20 cellular contexts compared by ENCODE assay signal in genomic region chr4:40378619-40379018, GRCh38. TPM values are rescaled to one million over a fixed set of nuclear protein-coding genes. Genes with fewer than 3 reads are reported as not detected.
"Had no signal": no experiment of that assay in that cellular context is flagged by ENCODE, and none has a peak within 500 bp of the region (broad histone marks: within the 10 kb centered on the region; RNA-seq: fewer than 3 reads in every experiment).

No MANE protein-coding gene starts in this region.

- H3K36me3 ChIP-seq: ascending aorta, cardiac muscle cell had no signal

- H3K27me3 ChIP-seq: ascending aorta, body of pancreas, cardiac muscle cell had no signal

- H3K9me3 ChIP-seq: ascending aorta, body of pancreas had no signal

- DNase-seq: activated CD4-positive, alpha-beta T cell treated with anti-CD3 and anti-CD28 coated beads for 4 hours; activated CD8-positive, alpha-beta memory T cell treated with anti-CD3 and anti-CD28 coated beads, Interleukin-2, amount 50 U/mL, for 4 hours; activated CD8-positive, alpha-beta T cell treated with anti-CD3 and anti-CD28 coated beads for 36 hours; activated naive CD4-positive, alpha-beta T cell; activated T-cell treated with anti-CD3 and anti-CD28 coated beads, Interleukin-2, amount 50 U/mL, for 72 hours; amniotic stem cell; body of pancreas; cerebellar nuclear complex; Kasumi-1; NCI-H1105 treated with DMSO at 0.1 percent for 48 hours; NCI-H1436 treated with DMSO at 0.1 percent for 48 hours; NCI-H187; NCI-H2081; NCI-H446; NCI-H524; SHP77 had no signal

- H3K27ac ChIP-seq: ascending aorta, body of pancreas, cardiac muscle cell had no signal

- H3K4me1 ChIP-seq: ascending aorta had no signal

- H3K4me3 ChIP-seq: ascending aorta, body of pancreas, cardiac muscle cell had no signal

- ATAC-seq: activated CD8-positive, alpha-beta T cell treated with anti-CD3 and anti-CD28 coated beads for 36 hours had no signal

- FAIRE-seq: RCC 7860 had no signal

RNA-seq across cellular contexts. Expression of gene CHRNA9, which starts 43.5 kb away (rescaled TPM):
- total RNA-seq: activated T-cell treated with anti-CD3 and anti-CD28 coated beads, Interleukin-2, amount 50 U/mL, for 72 hours; ascending aorta; body of pancreas; cardiac muscle cell; SK-MEL-5 had no signal
